Comparison of ENCODE assay signal across 16 cellular contexts in the genomic region with DNA sequence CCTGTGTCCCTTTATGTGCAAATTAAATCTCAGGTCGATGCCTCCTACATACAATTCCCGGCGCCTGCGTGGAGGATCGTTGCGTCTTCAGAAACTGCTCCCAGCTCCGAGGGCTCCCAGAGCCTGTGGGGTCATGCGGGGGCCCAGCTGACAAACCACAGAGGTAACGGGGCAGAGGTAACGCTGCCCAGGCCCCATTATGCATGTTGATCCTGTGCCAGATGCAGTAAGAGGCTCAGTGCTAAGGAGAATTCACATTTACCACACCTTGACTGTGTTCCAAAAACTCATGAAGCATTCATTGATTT.
DNase-seq lines count a peak whose midpoint lies in the region; ATAC-seq, FAIRE-seq and TF ChIP-seq lines count a peak whose summit lies in the region.
"Had no signal": no experiment of that assay in that cellular context is flagged by ENCODE, and none has a peak within 500 bp of the region (broad histone marks: within the 10 kb centered on the region; RNA-seq: fewer than 3 reads in every experiment).

No MANE protein-coding gene starts in this region.

- no peak overlapping the region for H3K4ac ChIP-seq in H1 (replicated peaks; ENCODE audit: insufficient read length, low read depth, low read length)

- no peak overlapping the region for H2BK5ac ChIP-seq in H1 (ENCODE audit: low read depth, low read length)

- TF ChIP-seq CTCF in H1 (IDR thresholded peaks at IDR 0.05; ENCODE audit: control extremely low read depth in 1 of 3, insufficient read depth in 1 of 3, low read depth in 1 of 3, low read length in 3 of 3) (no peak), lung (IDR thresholded peaks at IDR 0.05; ENCODE audit: control extremely low read depth, extremely low read depth) (no peak), spleen (IDR thresholded peaks at IDR 0.05 in 8 of 11, conservative IDR thresholded peaks at IDR 0.05 in 3 of 11) (no peak)

- H3K36me3 Mint-ChIP-seq in activated naive CD4-positive, alpha-beta T cell treated with anti-CD3 and anti-CD28 coated beads for 36 hours (ENCODE audit: low read depth): no peaks in the 10 kb centered on the region
- H3K36me3 Mint-ChIP-seq: CD14-positive monocyte; CD4-positive, alpha-beta memory T cell had no signal

- H4K20me1 ChIP-seq in H1 (replicated peaks in 1 of 2; ENCODE audit: control insufficient read depth in 1 of 2, insufficient read depth in 2 of 2, low read length in 2 of 2): no peaks in the 10 kb centered on the region
- H4K20me1 ChIP-seq: BLaER1 had no signal

- no peak overlapping the region for H2AK5ac ChIP-seq in H1 (ENCODE audit: low read depth, low read length)

- H3K4me1 ChIP-seq in H1 (replicated peaks in 1 of 4; ENCODE audit: control insufficient read depth in 3 of 4, insufficient read depth in 4 of 4, low read length in 3 of 4): peaks cover 0 to 8% (median 0%) of the 10 kb centered on the region in 4 experiments; a peak in 2 of 7 replicates
- no peaks in the 10 kb centered on the region for H3K4me1 ChIP-seq in lung (ENCODE audit: control insufficient read depth in 2 of 2, insufficient read depth in 2 of 2, low read length in 2 of 2)
- no peaks in the 10 kb centered on the region for H3K4me1 ChIP-seq in spleen

- peak; percentile 38 for DNase-seq in activated CD8-positive, alpha-beta memory T cell treated with anti-CD3 and anti-CD28 coated beads for 24 hours
- DNase-seq in activated CD8-positive, alpha-beta memory T cell treated with anti-CD3 and anti-CD28 coated beads, Interleukin-2, amount 50 U/mL, for 4 hours: no peak
- peak in 1 of 2 experiments; percentile 38 for DNase-seq in H1 (ENCODE audit: low read depth in 1 of 2, low spot score in 2 of 2)
- peak; percentile 25 for DNase-seq in lung (ENCODE audit: low spot score)
- DNase-seq in spleen: peak; percentile 62
- DNase-seq in HUDEP-2 (lab: John Stamatoyannopoulos, UW; ENCODE audit: unreplicated experiment in 76 of 76): no peak
- DNase-seq in activated naive CD4-positive, alpha-beta T cell treated with anti-CD3 and anti-CD28 coated beads for 36 hours: no peak
- DNase-seq: 8988T; CD4-positive, alpha-beta memory T cell; DMS79 treated with DMSO at 0.1 percent for 48 hours; GF-D8; HFFc6 had no signal

- 93% methylated on average over 10 of the region's 10 CpGs; no CpG with 5 or more reads in 1 of the 2 experiments for WGBS in H1 (ENCODE audit: extremely low coverage in 1 of 2, insufficient coverage in 1 of 2, insufficient read length in 1 of 2, insufficient replicate concordance in 2 of 2, low coverage in 1 of 2, low lambda C conversion rate in 2 of 2, missing lambda C conversion rate in 1 of 2), 2 experiments
- whole genome bisulfite sequencing in lung, 2 donors: 83 to 86% methylated on average over 10 of the region's 10 CpGs
- 79 to 82% (median 81%) methylated on average over 8 to 10 of the region's 10 CpGs for WGBS in spleen, 5 donors

- peaks cover 2% of the 10 kb centered on the region for H3K27me3 Mint-ChIP-seq in activated naive CD4-positive, alpha-beta T cell treated with anti-CD3 and anti-CD28 coated beads for 36 hours (ENCODE audit: low read depth)

- CTCF ChIA-PET in H1 (lab: Charles Lee; ENCODE audit: partially characterized antibody): interaction anchor here (0.6 to 5.3 kb wide), 25 partner anchors 8 to 1759 kb away, joined by 3 to 39 read pairs (median 5); no protein-coding TSS in a partner anchor
- CTCF ChIA-PET in activated naive CD4-positive, alpha-beta T cell treated with anti-CD3 and anti-CD28 coated beads for 36 hours (lab: Charles Lee): interaction anchor here (1.9 kb wide), 1 partner anchor 36 kb away, joined by 6 read pairs; no protein-coding TSS in a partner anchor

- H3K4me3 ChIP-seq in H1 (ENCODE audit: extremely low read depth in 1 of 4, insufficient read depth in 2 of 4, low read depth in 3 of 4, low read length in 4 of 4) (no peak overlapping the region), lung (no peak overlapping the region), spleen (no peak overlapping the region)
- H3K4me3 ChIP-seq: BLaER1 had no signal

- H3K79me2 ChIP-seq in H1 (ENCODE audit: control insufficient read depth in 1 of 2, insufficient read depth in 2 of 2, low read length in 2 of 2): no peaks in the 10 kb centered on the region

- H2AFZ ChIP-seq in H1 (ENCODE audit: low read length): no peak overlapping the region

- no peak for TF ChIP-seq EP300 in H1 (IDR thresholded peaks at IDR 0.05; ENCODE audit: borderline replicate concordance in 1 of 2, low read depth in 2 of 2, low read length in 2 of 2)

- no peak overlapping the region for H4K5ac ChIP-seq in H1 (ENCODE audit: insufficient read length, low read depth, low read length)

- no peak overlapping the region for H2BK120ac ChIP-seq in H1 (replicated peaks; ENCODE audit: low read depth, low read length)

- H4K8ac ChIP-seq in H1 (ENCODE audit: extremely low read depth, insufficient read depth, low read length): no peak overlapping the region

- H3K18ac ChIP-seq in H1 (ENCODE audit: extremely low read depth, low read length): no peak overlapping the region; the same call in 1 of the 2 replicates

- TF ChIP-seq POLR2A in H1 (IDR thresholded peaks at IDR 0.05; ENCODE audit: control extremely low read depth in 1 of 2, low read depth in 2 of 2, low read length in 2 of 2): no peak
- no peak for TF ChIP-seq POLR2A in spleen (IDR thresholded peaks at IDR 0.05)

- no peak overlapping the region for H3K4me3 Mint-ChIP-seq in activated naive CD4-positive, alpha-beta T cell treated with anti-CD3 and anti-CD28 coated beads for 36 hours
- H3K4me3 Mint-ChIP-seq: CD14-positive monocyte, HFFc6 had no signal

- H3K27ac Mint-ChIP-seq in activated naive CD4-positive, alpha-beta T cell treated with anti-CD3 and anti-CD28 coated beads for 36 hours: no peak overlapping the region
- H3K27ac Mint-ChIP-seq: CD4-positive, alpha-beta memory T cell; HFFc6 had no signal

- no peak for FAIRE-seq in H1 (lab: Jason Lieb, UNC)

- H3K4me2 ChIP-seq in H1 (ENCODE audit: insufficient read depth in 1 of 2, low read depth in 2 of 2, low read length in 2 of 2): no peak overlapping the region
- H3K4me2 ChIP-seq: BLaER1 had no signal

- TF ChIP-seq RAD21 in H1 (IDR thresholded peaks at IDR 0.05 in 1 of 2, conservative IDR thresholded peaks at IDR 0.05 in 1 of 2; ENCODE audit: low read depth in 2 of 2, low read length in 2 of 2): no peak

- intact Hi-C loops in spleen (cut with DNase I; ENCODE audit: low total_unique reads): no loop called here
- intact Hi-C loops in activated naive CD4-positive, alpha-beta T cell treated with anti-CD3 and anti-CD28 coated beads for 36 hours (cut with micrococcal nuclease): no loop called here

- H3K9me3 Mint-ChIP-seq in activated naive CD4-positive, alpha-beta T cell treated with anti-CD3 and anti-CD28 coated beads for 36 hours: no peaks in the 10 kb centered on the region
- H3K9me3 Mint-ChIP-seq: CD4-positive, alpha-beta memory T cell had no signal

- H3K14ac ChIP-seq in H1 (ENCODE audit: insufficient read length): no peak overlapping the region

- H2BK15ac ChIP-seq in H1 (ENCODE audit: low read length): peak overlapping the region; percentile 16; the same call in 1 of the 2 replicates

- H3K23me2 ChIP-seq in H1 (ENCODE audit: low read depth, low read length): no peaks in the 10 kb centered on the region

- H3K27ac ChIP-seq in H1 (ENCODE audit: low read depth, low read length): no peak overlapping the region
- H3K27ac ChIP-seq in lung (ENCODE audit: low read depth in 1 of 2, low read length in 1 of 2): no peak overlapping the region
- no peak overlapping the region for H3K27ac ChIP-seq in spleen
- H3K27ac ChIP-seq: BLaER1 had no signal

- H3K9me3 ChIP-seq in H1 (ENCODE audit: insufficient read depth in 2 of 2, low read depth in 1 of 2, low read length in 1 of 2): no peaks in the 10 kb centered on the region
- no peaks in the 10 kb centered on the region for H3K9me3 ChIP-seq in lung (ENCODE audit: control insufficient read depth in 2 of 2, insufficient read depth in 1 of 2, low read length in 1 of 2)
- no peaks in the 10 kb centered on the region for H3K9me3 ChIP-seq in spleen
- H3K9me3 ChIP-seq: BLaER1 had no signal

- no peak overlapping the region for H2BK12ac ChIP-seq in H1 (ENCODE audit: low read depth, low read length)

- H4K91ac ChIP-seq in H1 (replicated peaks; ENCODE audit: insufficient read length, low read length): no peak overlapping the region

- H3K9ac ChIP-seq in H1 (replicated peaks in 1 of 4; ENCODE audit: extremely low read depth in 1 of 4, low read depth in 3 of 4, low read length in 3 of 4): no peak overlapping the region
- H3K9ac ChIP-seq: BLaER1 had no signal

- H3K79me1 ChIP-seq in H1 (ENCODE audit: low read depth, low read length): no peaks in the 10 kb centered on the region

- H3K27me3 ChIP-seq in H1 (replicated peaks in 1 of 4; ENCODE audit: control insufficient read depth in 3 of 4, extremely low read depth in 1 of 4, insufficient read depth in 3 of 4, low read length in 3 of 4) (no peaks in the 10 kb centered on the region; a peak in 1 of 7 replicates), lung (ENCODE audit: control insufficient read depth, insufficient read depth) (no peaks in the 10 kb centered on the region), spleen (replicated peaks in 1 of 7) (peaks cover 0 to 83% (median 0%) of the 10 kb centered on the region in 7 donors)
- H3K27me3 ChIP-seq: BLaER1 had no signal

- H2BK20ac ChIP-seq in H1 (ENCODE audit: low read length): no peak overlapping the region

- H3K4me1 Mint-ChIP-seq in activated naive CD4-positive, alpha-beta T cell treated with anti-CD3 and anti-CD28 coated beads for 36 hours (ENCODE audit: low read depth): no peaks in the 10 kb centered on the region
- H3K4me1 Mint-ChIP-seq: CD14-positive monocyte; CD4-positive, alpha-beta memory T cell had no signal

- H3K36me3 ChIP-seq in H1 (ENCODE audit: control insufficient read depth in 2 of 4, insufficient read depth in 4 of 4, low read length in 3 of 4): no peaks in the 10 kb centered on the region
- H3K36me3 ChIP-seq in lung (ENCODE audit: control insufficient read depth in 2 of 2, insufficient read depth in 2 of 2, low read length in 2 of 2): no peaks in the 10 kb centered on the region
- no peaks in the 10 kb centered on the region for H3K36me3 ChIP-seq in spleen
- H3K36me3 ChIP-seq: BLaER1 had no signal

- no peak overlapping the region for H3K56ac ChIP-seq in H1 (replicated peaks; ENCODE audit: insufficient read length, low read depth, low read length)

- no peak for ATAC-seq in lung (ENCODE audit: insufficient read depth, low FRiP score)
- no peak for ATAC-seq in GM21423 (IDR thresholded peaks at IDR 0.05; ENCODE audit: unreplicated experiment)
- ATAC-seq: HCT116 had no signal

- POLR2A ChIA-PET in H1 (lab: Charles Lee; ENCODE audit: partially characterized antibody): interaction anchor here (0.6 kb wide), 1 partner anchor 16 kb away, joined by 3 read pairs; no protein-coding TSS in a partner anchor

- H3K23ac ChIP-seq in H1 (ENCODE audit: insufficient read length): no peak overlapping the region

TF ChIP-seq in H1, 55 proteins besides CTCF, POLR2A, EP300 and RAD21 (continues in another document):
- TF ChIP-seq SUZ12 (IDR thresholded peaks at IDR 0.05; ENCODE audit: low read length): no peak
- no peak for TF ChIP-seq SP4 (IDR thresholded peaks at IDR 0.05; ENCODE audit: low read length)
- TF ChIP-seq SIRT6 (IDR thresholded peaks at IDR 0.05; ENCODE audit: low read length): no peak
- no peak for TF ChIP-seq EZH2 (IDR thresholded peaks at IDR 0.05; ENCODE audit: low read depth, low read length, severe bottlenecking)
- TF ChIP-seq CHD2 (IDR thresholded peaks at IDR 0.05; ENCODE audit: low read length): no peak
- TF ChIP-seq SP2 (IDR thresholded peaks at IDR 0.05; ENCODE audit: low read length): no peak

Comparison
In these comparisons a context has a peak if more than half of its experiments do, and no peak if none do; other contexts are left out.
1. DNase-seq: peak in activated CD8-positive, alpha-beta memory T cell treated with anti-CD3 and anti-CD28 coated beads for 24 hours (single experiment), lung (single experiment) and spleen (single experiment); none in activated CD8-positive, alpha-beta memory T cell treated with anti-CD3 and anti-CD28 coated beads, Interleukin-2, amount 50 U/mL, for 4 hours (single experiment), HUDEP-2 (0 of 76) and activated naive CD4-positive, alpha-beta T cell treated with anti-CD3 and anti-CD28 coated beads for 36 hours (single experiment).